ENCODE assay signal across 1 cellular context in genomic region chr2:131154071-131154531, GRCh38.
TF ChIP-seq lines count a peak whose summit lies in the region.

No MANE protein-coding gene starts in this region.

TF ChIP-seq in HepG2, 621 proteins besides CTCF, POLR2A, EP300 and RAD21 (continued from another document and continues in another):
- TF ChIP-seq PATZ1 (CRISPR knock-in tag; IDR thresholded peaks at IDR 0.05) = peak; percentile 56
- peak; percentile 24; the same call in 1 of the 2 replicates for TF ChIP-seq FOSL2 (CRISPR knock-in tag; IDR thresholded peaks at IDR 0.05)
- no peak for TF ChIP-seq ZNF333 (CRISPR knock-in tag; IDR thresholded peaks at IDR 0.05; ENCODE audit: borderline replicate concordance)
- TF ChIP-seq XRCC5 (optimal IDR thresholded peaks at IDR 0.05; ENCODE audit: low read length) = peak; percentile 76
- TF ChIP-seq ZNF580 (CRISPR knock-in tag; IDR thresholded peaks at IDR 0.05; ENCODE audit: borderline replicate concordance, low read depth) = peak; percentile 27; the same call in 1 of the 2 replicates
- no peak for TF ChIP-seq ZNF501 (CRISPR knock-in tag; IDR thresholded peaks at IDR 0.05)
- TF ChIP-seq GATAD2A (CRISPR knock-in tag; IDR thresholded peaks at IDR 0.05) = 0 out of 2 replicates have a peak, but pooled peaks have one; percentile 21
- TF ChIP-seq SP5 (CRISPR knock-in tag; IDR thresholded peaks at IDR 0.05; ENCODE audit: borderline replicate concordance, low read depth) = peak; percentile 82
- 0 out of 2 replicates have a peak, but pooled peaks have one; percentile 84 for TF ChIP-seq KDM3A (CRISPR knock-in tag; IDR thresholded peaks at IDR 0.05; ENCODE audit: low read depth)
- peak; percentile 52 for TF ChIP-seq GABPB1 (CRISPR knock-in tag; IDR thresholded peaks at IDR 0.05)
- no peak for TF ChIP-seq AFF4 (CRISPR knock-in tag; IDR thresholded peaks at IDR 0.05)
- TF ChIP-seq KLF16 (CRISPR knock-in tag; IDR thresholded peaks at IDR 0.05) = peak in 1 of 2 experiments; percentile 85; a peak in 2 of 4 replicates
- no peak for TF ChIP-seq THAP8 (CRISPR knock-in tag; IDR thresholded peaks at IDR 0.05; ENCODE audit: borderline replicate concordance)
- TF ChIP-seq ZNF691 (CRISPR knock-in tag; IDR thresholded peaks at IDR 0.05; ENCODE audit: borderline replicate concordance, low read depth) = peak; percentile 77; the same call in 1 of the 2 replicates
- TF ChIP-seq ZNF280B (CRISPR knock-in tag; IDR thresholded peaks at IDR 0.05; ENCODE audit: borderline replicate concordance) = 0 out of 2 replicates have a peak, but pooled peaks have one; percentile 20
- 0 out of 2 replicates have a peak, but pooled peaks have one; percentile 44 for TF ChIP-seq ZNF567 (CRISPR knock-in tag; IDR thresholded peaks at IDR 0.05; ENCODE audit: borderline replicate concordance)
- no peak for TF ChIP-seq MED13 (CRISPR knock-in tag; IDR thresholded peaks at IDR 0.05)
- TF ChIP-seq GATAD1 (CRISPR knock-in tag; IDR thresholded peaks at IDR 0.05) = peak; percentile 67; the same call in 1 of the 2 replicates
- no peak for TF ChIP-seq ZFP36L2 (CRISPR knock-in tag; IDR thresholded peaks at IDR 0.05)
- TF ChIP-seq ZNF740 (CRISPR knock-in tag; IDR thresholded peaks at IDR 0.05) = no peak
- TF ChIP-seq TBX2 (CRISPR knock-in tag; IDR thresholded peaks at IDR 0.05; ENCODE audit: borderline replicate concordance) = peak; percentile 56
- 0 out of 2 replicates have a peak, but pooled peaks have one; percentile 53 for TF ChIP-seq ZBTB26 (CRISPR knock-in tag; IDR thresholded peaks at IDR 0.05; ENCODE audit: borderline replicate concordance)
- TF ChIP-seq ZIK1 (CRISPR knock-in tag; IDR thresholded peaks at IDR 0.05; ENCODE audit: borderline replicate concordance, low read depth) = no peak
- 0 out of 2 replicates have a peak, but pooled peaks have one; percentile 12 for TF ChIP-seq RFX5 (IDR thresholded peaks at IDR 0.05; ENCODE audit: low read depth, low read length)
- TF ChIP-seq LCORL (IDR thresholded peaks at IDR 0.05) = no peak
- TF ChIP-seq LCORL (CRISPR knock-in tag; IDR thresholded peaks at IDR 0.05) = 0 out of 2 replicates have a peak, but pooled peaks have one; percentile 41
- no peak for TF ChIP-seq MEIS2 (CRISPR knock-in tag; IDR thresholded peaks at IDR 0.05)
- no peak for TF ChIP-seq NONO (IDR thresholded peaks at IDR 0.05)
- TF ChIP-seq NONO (CRISPR knock-in tag; conservative IDR thresholded peaks at IDR 0.05) = peak; percentile 51; the same call in 1 of the 2 replicates
- TF ChIP-seq FOXC1 (CRISPR knock-in tag; IDR thresholded peaks at IDR 0.05; ENCODE audit: borderline replicate concordance) = peak; percentile 85; the same call in 1 of the 2 replicates
- no peak for TF ChIP-seq NFE2L1 (CRISPR knock-in tag; IDR thresholded peaks at IDR 0.05; ENCODE audit: borderline replicate concordance)
- TF ChIP-seq ZNF816 (CRISPR knock-in tag; IDR thresholded peaks at IDR 0.05; ENCODE audit: borderline replicate concordance) = no peak
- TF ChIP-seq TEAD3 (CRISPR knock-in tag; optimal IDR thresholded peaks at IDR 0.05; ENCODE audit: borderline replicate concordance) = peak; percentile 89
- TF ChIP-seq RXRB (CRISPR knock-in tag; IDR thresholded peaks at IDR 0.05; ENCODE audit: borderline replicate concordance) = peak; percentile 68; the same call in 1 of the 2 replicates
- TF ChIP-seq PCBP2 (optimal IDR thresholded peaks at IDR 0.05; ENCODE audit: low read depth, low read length, poor library complexity, severe bottlenecking) = peak; percentile 80
- TF ChIP-seq MATR3 (CRISPR knock-in tag; IDR thresholded peaks at IDR 0.05) = no peak
- peak; percentile 71; the same call in 1 of the 2 replicates for TF ChIP-seq ZNF124 (CRISPR knock-in tag; IDR thresholded peaks at IDR 0.05)
- no peak for TF ChIP-seq ZNF354B (CRISPR knock-in tag; IDR thresholded peaks at IDR 0.05)
- TF ChIP-seq PPARG (CRISPR knock-in tag; conservative IDR thresholded peaks at IDR 0.05) = 0 out of 2 replicates have a peak, but pooled peaks have one; percentile 14
- TF ChIP-seq SAP130 (CRISPR knock-in tag; IDR thresholded peaks at IDR 0.05; ENCODE audit: low read depth) = peak; percentile 48; the same call in 1 of the 2 replicates
- peak; percentile 40; the same call in 1 of the 2 replicates for TF ChIP-seq ZNF619 (CRISPR knock-in tag; IDR thresholded peaks at IDR 0.05)
- peak; percentile 42; the same call in 1 of the 2 replicates for TF ChIP-seq THAP11 (CRISPR knock-in tag; IDR thresholded peaks at IDR 0.05)
- TF ChIP-seq TOPORS (CRISPR knock-in tag; IDR thresholded peaks at IDR 0.05) = no peak
- peak; percentile 97 for TF ChIP-seq STAG1 (CRISPR knock-in tag; IDR thresholded peaks at IDR 0.05)
- TF ChIP-seq ZNF549 (CRISPR knock-in tag; IDR thresholded peaks at IDR 0.05) = no peak
- peak; percentile 74 for TF ChIP-seq SMC3 (IDR thresholded peaks at IDR 0.05; ENCODE audit: low read length)
- TF ChIP-seq ZNF362 (CRISPR knock-in tag; IDR thresholded peaks at IDR 0.05; ENCODE audit: borderline replicate concordance) = no peak
- peak; percentile 52 for TF ChIP-seq THAP9 (CRISPR knock-in tag; IDR thresholded peaks at IDR 0.05; ENCODE audit: borderline replicate concordance)
- TF ChIP-seq NRL (CRISPR knock-in tag; IDR thresholded peaks at IDR 0.05; ENCODE audit: borderline replicate concordance) = 0 out of 2 replicates have a peak, but pooled peaks have one; percentile 69
- peak; percentile 63; the same call in 1 of the 2 replicates for TF ChIP-seq ZNF205 (CRISPR knock-in tag; IDR thresholded peaks at IDR 0.05)
- TF ChIP-seq RELA (CRISPR knock-in tag; IDR thresholded peaks at IDR 0.05) = peak; percentile 79; the same call in 1 of the 2 replicates
- TF ChIP-seq ZNF747 (CRISPR knock-in tag; IDR thresholded peaks at IDR 0.05; ENCODE audit: borderline replicate concordance) = peak; percentile 61; the same call in 1 of the 2 replicates
- TF ChIP-seq ZNF350 (CRISPR knock-in tag; IDR thresholded peaks at IDR 0.05; ENCODE audit: borderline replicate concordance, low read depth) = 0 out of 2 replicates have a peak, but pooled peaks have one; percentile 53
